ENCODE assay signal across 9 cellular contexts in genomic region chr4:185534534-185534849, GRCh38. TPM values are rescaled to one million over a fixed set of nuclear protein-coding genes. Genes with fewer than 3 reads are reported as not detected.
A peak's percentile ranks its signal among the peaks of the same experiment; 100 is the strongest.
DNase-seq lines count a peak whose midpoint lies in the region; ATAC-seq and TF ChIP-seq lines count a peak whose summit lies in the region.
"Had no signal": no experiment of that assay in that cellular context is flagged by ENCODE, and none has a peak within 500 bp of the region (broad histone marks: within the 10 kb centered on the region; RNA-seq: fewer than 3 reads in every experiment).

No MANE protein-coding gene starts in this region.

- H3K27me3 Mint-ChIP-seq in CD8-positive, alpha-beta T cell (ENCODE audit: low read depth) = peaks cover 41% of the 10 kb centered on the region
- peaks cover 40 to 50% of the 10 kb centered on the region in 2 donors for H3K27me3 Mint-ChIP-seq in T-cell

- no peaks in the 10 kb centered on the region for H3K36me3 Mint-ChIP-seq in CD8-positive, alpha-beta T cell
- H3K36me3 Mint-ChIP-seq in T-cell = no peaks in the 10 kb centered on the region

- CTCF ChIA-PET in CD8-positive, alpha-beta T cell (lab: Charles Lee) = interaction anchor here (0.6 kb wide), 1 partner anchor 13 kb away, joined by 3 read pairs; no protein-coding TSS in a partner anchor
- CTCF ChIA-PET in T-cell (lab: Charles Lee) = interaction anchor here in 1 of 2 donors (0.5 to 0.6 kb wide), 2 partner anchors 21 to 49 kb away, joined by 3 read pairs; no protein-coding TSS in a partner anchor

- H3K4me3 Mint-ChIP-seq in CD8-positive, alpha-beta T cell = peak overlapping the region; percentile 40
- peak overlapping the region in 2 of 3 donors; percentile 55 to 67 for H3K4me3 Mint-ChIP-seq in T-cell
- H3K4me3 Mint-ChIP-seq: activated T-helper 1 cell treated with anti-CD3 and anti-CD28 coated beads, Interleukin-12 subunit alpha, Interleukin-12 subunit beta, Interleukin-2, Interleukin-4 antibody, amounts not matched to agents 30 ng/mL and 10 ng/mL and 1 ng/mL, durations not matched to agents 14 hours and 24 hours and 36 hours had no signal

- POLR2A ChIA-PET in CD8-positive, alpha-beta T cell (lab: Charles Lee) = no interaction called here
- POLR2A ChIA-PET in T-cell (lab: Charles Lee) = no interaction called here

- no peaks in the 10 kb centered on the region for H3K9me3 Mint-ChIP-seq in CD8-positive, alpha-beta T cell
- no peaks in the 10 kb centered on the region for H3K9me3 Mint-ChIP-seq in T-cell
- H3K9me3 Mint-ChIP-seq: activated T-helper 1 cell treated with anti-CD3 and anti-CD28 coated beads, Interleukin-12 subunit alpha, Interleukin-12 subunit beta, Interleukin-2, Interleukin-4 antibody, amounts not matched to agents 30 ng/mL and 10 ng/mL and 1 ng/mL, durations not matched to agents 14 hours and 24 hours and 36 hours had no signal

- no peak overlapping the region for H3K27ac Mint-ChIP-seq in CD8-positive, alpha-beta T cell
- H3K27ac Mint-ChIP-seq in T-cell = no peak overlapping the region
- H3K27ac Mint-ChIP-seq: activated T-helper 1 cell treated with anti-CD3 and anti-CD28 coated beads, Interleukin-12 subunit alpha, Interleukin-12 subunit beta, Interleukin-2, Interleukin-4 antibody, amounts not matched to agents 30 ng/mL and 10 ng/mL and 1 ng/mL, durations not matched to agents 14 hours and 24 hours and 36 hours had no signal

- H3K36me3 ChIP-seq in CD8-positive, alpha-beta T cell (ENCODE audit: insufficient read depth, low read length) = no peaks in the 10 kb centered on the region
- no peaks in the 10 kb centered on the region for H3K36me3 ChIP-seq in neuron (ENCODE audit: insufficient read depth, low read length)

- no peaks in the 10 kb centered on the region for H3K27me3 ChIP-seq in CD8-positive, alpha-beta T cell (ENCODE audit: insufficient read depth, low read length)
- peaks cover 21% of the 10 kb centered on the region for H3K27me3 ChIP-seq in neuron (ENCODE audit: insufficient read depth, low read length)

- no peak overlapping the region for H3K27ac ChIP-seq in CD8-positive, alpha-beta T cell (ENCODE audit: low read depth, low read length)

- no peaks in the 10 kb centered on the region for H3K9me3 ChIP-seq in CD8-positive, alpha-beta T cell (ENCODE audit: low read length)
- H3K9me3 ChIP-seq in neuron (ENCODE audit: low read length) = no peaks in the 10 kb centered on the region

- no peak overlapping the region for H3K4me3 ChIP-seq in CD8-positive, alpha-beta T cell (ENCODE audit: low read depth, low read length)
- peak overlapping the region; percentile 51 for H3K4me3 ChIP-seq in neuron (ENCODE audit: low read length)

- H3K4me1 Mint-ChIP-seq in CD8-positive, alpha-beta T cell (ENCODE audit: low read depth) = peaks cover 5% of the 10 kb centered on the region
- peaks cover 5 to 8% (median 8%) of the 10 kb centered on the region in 3 donors for H3K4me1 Mint-ChIP-seq in T-cell

- DNase-seq in CD8-positive, alpha-beta T cell = no peak
- DNase-seq in T-cell (no peak), glomerular visceral epithelial cell (ENCODE audit: extremely low spot score) (peak; percentile 15), NCI-H1092 (lab: John Stamatoyannopoulos, UW) (no peak), DMS53 (lab: John Stamatoyannopoulos, UW) (no peak)
- no peak for DNase-seq in activated CD4-positive, alpha-beta T cell treated with anti-CD3 and anti-CD28 coated beads, Interleukin-2, amount 50 U/mL, for 48 hours

- no peak for ATAC-seq in CD8-positive, alpha-beta T cell
- no peak for ATAC-seq in T-cell (replicated peaks in 1 of 4)
- no peak for ATAC-seq in HG02870 (IDR thresholded peaks at IDR 0.05; ENCODE audit: unreplicated experiment)

- H2AFZ ChIP-seq in neuron (ENCODE audit: low read depth, low read length) = peak overlapping the region; percentile 92

- no peaks in the 10 kb centered on the region for H3K4me1 ChIP-seq in CD8-positive, alpha-beta T cell (ENCODE audit: insufficient read depth, low read length)
- peaks cover 15% of the 10 kb centered on the region for H3K4me1 ChIP-seq in neuron (ENCODE audit: insufficient read depth, low read length)

- intact Hi-C loops in CD8-positive, alpha-beta T cell (cut with DNase I, micrococcal nuclease) = loop anchor here in 1 of 2 experiments (10.0 kb wide), 1 partner anchor 60 kb away; no protein-coding TSS in a partner anchor

- no peak for TF ChIP-seq CTCF in CD8-positive, alpha-beta T cell (IDR thresholded peaks at IDR 0.05)

RNA-seq across cellular contexts. Expression of gene PDLIM3, which starts 0.8 kb away (rescaled TPM):
- total RNA-seq in CD8-positive, alpha-beta T cell = not detected
- total RNA-seq in T-cell = under 1 TPM in 3 of 5 donors, not detected in 2; 0.23 to 0.63 (median 0.63) TPM
- total RNA-seq: activated T-helper 1 cell treated with anti-CD3 and anti-CD28 coated beads, Interleukin-12 subunit alpha, Interleukin-12 subunit beta, Interleukin-2, Interleukin-4 antibody, amounts not matched to agents 30 ng/mL and 10 ng/mL and 1 ng/mL, durations not matched to agents 14 hours and 24 hours and 36 hours had no signal
